17 cellular contexts compared by ENCODE assay signal in genomic region chr11:6931146-6931713, GRCh38. TPM values are rescaled to one million over a fixed set of nuclear protein-coding genes. Genes with fewer than 3 reads are reported as not detected.
"Had no signal": no experiment of that assay in that cellular context is flagged by ENCODE, and none has a peak within 500 bp of the region (broad histone marks: within the 10 kb centered on the region; RNA-seq: fewer than 3 reads in every experiment).

No MANE protein-coding gene starts in this region.

- H3K27ac ChIP-seq: foreskin keratinocyte, skin epidermis, thoracic aorta had no signal

- DNase-seq: activated CD4-positive, alpha-beta T cell treated with anti-CD3 and anti-CD28 coated beads for 48 hours; activated naive CD4-positive, alpha-beta T cell treated with Interleukin-2 at 50 U/mL for 16 hours; activated naive CD8-positive, alpha-beta T cell treated with anti-CD3 and anti-CD28 coated beads, Interleukin-2, amount 50 U/mL, for 24 hours; effector memory CD4-positive, alpha-beta T cell; head of caudate nucleus; stimulated activated CD4-positive, alpha-beta T cell treated with anti-CD3 and anti-CD28 coated beads, Interleukin-4, amount 100 ng/mL, for 4 hours; stimulated activated naive CD8-positive, alpha-beta T cell treated with anti-CD3 and anti-CD28 coated beads, Interleukin-15, amount 100 ng/mL, for 72 hours had no signal

- H3K4me3 ChIP-seq: skin epidermis, thoracic aorta had no signal

- H3K9me3 ChIP-seq: thoracic aorta had no signal

- ATAC-seq: activated naive CD8-positive, alpha-beta T cell treated with anti-CD3 and anti-CD28 coated beads, Interleukin-2, amount 50 U/mL, for 24 hours; left lobe of liver; stimulated activated naive CD8-positive, alpha-beta T cell treated with anti-CD3 and anti-CD28 coated beads, Interleukin-15, amount 100 ng/mL, for 72 hours; WTC11 had no signal

- H3K36me3 ChIP-seq: thoracic aorta had no signal

- H3K27me3 ChIP-seq: foreskin keratinocyte had no signal

RNA-seq across cellular contexts. Expression of gene OR2D3, which starts 10.4 kb away (rescaled TPM):
- total RNA-seq: astrocyte; cardiac septum; foreskin keratinocyte; left lobe of liver; omental fat pad; T-helper 1 cell treated with Interleukin-12 subunit alpha and Interleukin-12 subunit beta and Interleukin-4 antibody, amounts not matched to agents 30 ng/mL and 1 ng/mL, for 36 hours; thoracic aorta; urinary bladder; WTC11 had no signal
- polyA plus RNA-seq: foreskin keratinocyte, urinary bladder had no signal

RNA-seq across cellular contexts. Expression of gene OR2D2, which starts 38.9 kb away (rescaled TPM):
- total RNA-seq: cardiac septum, left lobe of liver had no signal
- polyA plus RNA-seq: foreskin keratinocyte, urinary bladder had no signal

RNA-seq across cellular contexts. Expression of gene OR10A4, which starts 54.8 kb away (rescaled TPM):
- total RNA-seq: astrocyte; cardiac septum; foreskin keratinocyte; left lobe of liver; omental fat pad; T-helper 1 cell treated with Interleukin-12 subunit alpha and Interleukin-12 subunit beta and Interleukin-4 antibody, amounts not matched to agents 30 ng/mL and 1 ng/mL, for 36 hours; thoracic aorta; urinary bladder; WTC11 had no signal
- polyA plus RNA-seq: foreskin keratinocyte, urinary bladder had no signal
